In genomic region chr1:184035719-184036516, GRCh38 we compare ENCODE assay signal across 8 cellular contexts. TPM values are rescaled to one million over a fixed set of nuclear protein-coding genes. Genes with fewer than 3 reads are reported as not detected.
DNase-seq lines count a peak whose midpoint lies in the region; ATAC-seq and TF ChIP-seq lines count a peak whose summit lies in the region.

No MANE protein-coding gene starts in this region.

- peak in 1 of 7 experiments; percentile 51 for DNase-seq in CD8-positive, alpha-beta T cell
- DNase-seq in NCI-H446 treated with DMSO at 0.1 percent for 48 hours (lab: John Stamatoyannopoulos, UW) (peak; percentile 38), epithelial cell of proximal tubule (ENCODE audit: low read depth) (no peak), NCI-H1930 (lab: John Stamatoyannopoulos, UW) (no peak), NCI-H1436 (lab: John Stamatoyannopoulos, UW) (no peak)

- CTCF ChIA-PET in CD8-positive, alpha-beta T cell (lab: Charles Lee), result interaction anchor here (1.0 kb wide), 1 partner anchor 113 kb away, joined by 3 read pairs; no protein-coding TSS in a partner anchor

- peaks cover 7% of the 10 kb centered on the region for H3K4me1 ChIP-seq in CD8-positive, alpha-beta T cell (ENCODE audit: insufficient read depth, low read length)
- H3K4me1 ChIP-seq in neutrophil (ENCODE audit: control insufficient read depth in 1 of 2, insufficient read depth in 1 of 2, low read depth in 1 of 2, low read length in 1 of 2), result peaks cover 23 to 30% of the 10 kb centered on the region in 2 experiments

- POLR2A ChIA-PET in CD8-positive, alpha-beta T cell (lab: Charles Lee), result interaction anchor here (1.6 kb wide), 1 partner anchor 16 kb away, joined by 4 read pairs; the partner anchor contains the start of gene TSEN15

- H3K4me3 ChIP-seq in CD8-positive, alpha-beta T cell (ENCODE audit: low read depth, low read length), result peak overlapping the region; percentile 45
- H3K4me3 ChIP-seq in epithelial cell of proximal tubule (ENCODE audit: low read depth, low read length) (peak overlapping the region; percentile 55), neutrophil (ENCODE audit: low read depth in 1 of 2, low read length in 1 of 2) (peak overlapping the region; percentile 55 to 62)

- peak overlapping the region; percentile 71 for H3K4me3 Mint-ChIP-seq in CD8-positive, alpha-beta T cell

- H3K27ac ChIP-seq in CD8-positive, alpha-beta T cell (ENCODE audit: low read depth, low read length), result no peak overlapping the region
- H3K27ac ChIP-seq in neutrophil, result no peak overlapping the region

- intact Hi-C loops in CD8-positive, alpha-beta T cell (cut with DNase I, micrococcal nuclease), result loop anchor here (2.0 to 5.0 kb wide), 4 partner anchors 15 to 384 kb away; partner anchors contain the start of genes TSEN15 (in 2 of the 2) and APOBEC4 (in 1 of the 2)

- H3K4me1 Mint-ChIP-seq in CD8-positive, alpha-beta T cell (ENCODE audit: low read depth), result peaks cover 15% of the 10 kb centered on the region

- H3K27ac Mint-ChIP-seq in CD8-positive, alpha-beta T cell, result no peak overlapping the region

- H3K36me3 Mint-ChIP-seq in CD8-positive, alpha-beta T cell, result no peaks in the 10 kb centered on the region

- H3K27me3 Mint-ChIP-seq in CD8-positive, alpha-beta T cell (ENCODE audit: low read depth), result peaks cover 47% of the 10 kb centered on the region

- no peak for TF ChIP-seq CTCF in CD8-positive, alpha-beta T cell (IDR thresholded peaks at IDR 0.05)
- TF ChIP-seq CTCF in epithelial cell of proximal tubule (conservative IDR thresholded peaks at IDR 0.05; ENCODE audit: low read depth, low read length) (no peak), neutrophil (IDR thresholded peaks at IDR 0.05) (no peak)

- H3K36me3 ChIP-seq in CD8-positive, alpha-beta T cell (ENCODE audit: insufficient read depth, low read length), result no peaks in the 10 kb centered on the region
- H3K36me3 ChIP-seq in neutrophil, result no peaks in the 10 kb centered on the region

- ATAC-seq in CD8-positive, alpha-beta T cell, result no peak
- ATAC-seq in HG02798 (IDR thresholded peaks at IDR 0.05; ENCODE audit: poor library complexity, unreplicated experiment), result no peak
- ATAC-seq in activated CD4-positive, CD25-positive, alpha-beta regulatory T cell treated with anti-CD3 and anti-CD28 coated beads, Interleukin-2, amount 50 U/mL, for 24 hours, result no peak

- H3K9me3 ChIP-seq in CD8-positive, alpha-beta T cell (ENCODE audit: low read length), result no peaks in the 10 kb centered on the region
- no peaks in the 10 kb centered on the region for H3K9me3 ChIP-seq in neutrophil

- H3K27me3 ChIP-seq in CD8-positive, alpha-beta T cell (ENCODE audit: insufficient read depth, low read length), result peaks cover 3% of the 10 kb centered on the region
- H3K27me3 ChIP-seq in neutrophil, result peaks cover 49% of the 10 kb centered on the region

- no peaks in the 10 kb centered on the region for H3K9me3 Mint-ChIP-seq in CD8-positive, alpha-beta T cell

RNA-seq across cellular contexts. Expression of gene COLGALT2, which starts 1.6 kb away (rescaled TPM):
- under 1 TPM; 0.31 to 0.38 TPM for total RNA-seq in CD8-positive, alpha-beta T cell
- total RNA-seq in epithelial cell of proximal tubule, result 0.51 and 0.69 TPM in 2 replicates

RNA-seq across cellular contexts. Expression of gene TSEN15, which starts 15.6 kb away (rescaled TPM):
- total RNA-seq in CD8-positive, alpha-beta T cell, result 10 to 100 TPM; 14.8 to 15.9 TPM
- 32.9 and 53.5 TPM in 2 replicates for total RNA-seq in epithelial cell of proximal tubule
